Comparison of ENCODE assay signal across 8 cellular contexts in genomic region chr10:62804384-62805138, GRCh38. TPM values are rescaled to one million over a fixed set of nuclear protein-coding genes. Genes with fewer than 3 reads are reported as not detected.
DNase-seq lines count a peak whose midpoint lies in the region; TF ChIP-seq lines count a peak whose summit lies in the region.

Gene ADO, plus strand, starts transcription at chr10:62804720. Its CDS starts 340 bp downstream, at chr10:62805060.

- H3K4me3 Mint-ChIP-seq in neural crest cell = peak within 1 kb of the TSS; percentile 97

- peak; percentile 92 for DNase-seq in ELF-1 (ENCODE audit: low read depth, low spot score)
- DNase-seq in GOT3 (lab: John Stamatoyannopoulos, UW) = peak; percentile 44
- peak; percentile 84 for DNase-seq in LHCN-M2 (ENCODE audit: low read depth)
- peak; percentile 50 to 73 (median 64) for DNase-seq in activated naive CD4-positive, alpha-beta T cell (lab: John Stamatoyannopoulos, UW)
- peak; percentile 75 to 92 for DNase-seq in foreskin fibroblast
- peak; percentile 76 for DNase-seq in neural crest cell (ENCODE audit: low read depth, low spot score)
- peak; percentile 93 for DNase-seq in superior temporal gyrus (ENCODE audit: extremely low spot score)

- TF ChIP-seq CTCF in foreskin fibroblast (IDR thresholded peaks at IDR 0.05; ENCODE audit: low read depth, low read length) (no peak), neural crest cell (conservative IDR thresholded peaks at IDR 0.05) (no peak)

- peak; percentile 63 for TF ChIP-seq POLR2A in Raji (IDR thresholded peaks at IDR 0.05; ENCODE audit: insufficient read depth, low read depth, low read length)

- no peaks in the 10 kb centered on the region for H3K36me3 Mint-ChIP-seq in neural crest cell (ENCODE audit: low read depth)

- no peaks in the 10 kb centered on the region for H3K27me3 Mint-ChIP-seq in neural crest cell (ENCODE audit: low read depth)

- no peaks in the 10 kb centered on the region for H3K9me3 Mint-ChIP-seq in neural crest cell

- peak within 1 kb of the TSS; percentile 72 to 92 for H3K4me3 ChIP-seq in foreskin fibroblast (ENCODE audit: low read depth in 1 of 2, low read length in 2 of 2)

- peak within 1 kb of the TSS; percentile 100 for H3K27ac Mint-ChIP-seq in neural crest cell (ENCODE audit: unreplicated experiment)

- H3K4me1 Mint-ChIP-seq in neural crest cell = peaks cover 38% of the 10 kb centered on the region

RNA-seq across cellular contexts. Expression of gene ADO, which starts in this region (rescaled TPM):
- 41.3 and 45.6 TPM in 2 replicates for total RNA-seq in LHCN-M2 (2014; rRNA removed)
- 14.8 TPM for polyA plus RNA-seq in LHCN-M2 (2012)
- total RNA-seq in neural crest cell = 41.0 TPM in 2 replicates

Comparison
In these comparisons a context has a peak if more than half of its experiments do, and no peak if none do; other contexts are left out.
1. Peak in every context shown above with its lines: DNase-seq and H3K4me3 ChIP-seq.